13 cellular contexts compared by ENCODE assay signal in the genomic region with DNA sequence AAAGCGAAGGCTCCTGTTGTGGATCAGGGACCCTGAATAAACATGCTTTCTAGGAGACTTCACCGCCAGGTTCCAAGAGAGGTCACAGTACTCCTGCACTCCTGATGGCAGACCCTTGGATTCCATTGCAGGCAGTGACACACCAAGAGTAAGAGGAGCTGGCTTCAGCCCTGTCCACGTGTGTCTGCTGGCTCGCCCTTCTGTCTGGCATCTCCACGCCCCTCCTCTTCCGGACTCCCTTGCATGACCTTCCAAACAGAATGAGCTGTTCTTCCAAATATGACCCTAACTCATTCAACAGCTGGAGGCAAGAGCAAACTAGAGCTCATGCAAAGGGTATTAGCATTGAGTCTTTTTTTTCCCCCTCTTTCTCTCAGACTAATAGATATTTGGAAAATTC.
A peak's percentile ranks its signal among the peaks of the same experiment; 100 is the strongest.
DNase-seq lines count a peak whose midpoint lies in the region; ATAC-seq, FAIRE-seq and TF ChIP-seq lines count a peak whose summit lies in the region.
"Had no signal": no experiment of that assay in that cellular context is flagged by ENCODE, and none has a peak within 500 bp of the region (broad histone marks: within the 10 kb centered on the region; RNA-seq: fewer than 3 reads in every experiment).

No MANE protein-coding gene starts in this region.

- H4K20me1 ChIP-seq in GM12878 (ENCODE audit: control insufficient read depth, insufficient read depth) = no peaks in the 10 kb centered on the region

- in situ Hi-C loops in GM12878 (cut with MboI) = loop anchor here (25.0 kb wide), 1 partner anchor 92 kb away; no protein-coding TSS in a partner anchor

- H3K4me3 Mint-ChIP-seq in activated naive CD4-positive, alpha-beta T cell treated with anti-CD3 and anti-CD28 coated beads, Interleukin-2, amount 50 U/mL, for 24 hours = peak overlapping the region; percentile 51
- H3K4me3 Mint-ChIP-seq in activated naive CD4-positive, alpha-beta T cell treated with anti-CD3 and anti-CD28 coated beads, Interleukin-2, amount 10 ng/mL, durations not matched to agents 7 days and 5 days = no peak overlapping the region

- H3K4me1 ChIP-seq in GM12878 (ENCODE audit: control insufficient read depth, insufficient read depth, low read length) = peaks cover 50% of the 10 kb centered on the region
- peaks cover 0 to 8% of the 10 kb centered on the region in 2 donors for H3K4me1 ChIP-seq in thoracic aorta (ENCODE audit: control insufficient read depth in 1 of 2, low read depth in 2 of 2)

- FAIRE-seq in GM12878 (lab: Jason Lieb, UNC) = no peak
- FAIRE-seq: frontal cortex, small intestine had no signal

- ATAC-seq in GM12878 (peak; percentile 28), thoracic aorta (ENCODE audit: insufficient number of reproducible peaks, low FRiP score, low read depth) (peak; percentile 37), HG02763 (IDR thresholded peaks at IDR 0.05; ENCODE audit: unreplicated experiment) (no peak), HG03045 (IDR thresholded peaks at IDR 0.05; ENCODE audit: unreplicated experiment) (no peak)
- ATAC-seq: HCT116 had no signal

- POLR2A ChIA-PET in GM12878 (lab: Charles Lee) = interaction anchor here (0.6 to 2.5 kb wide), 23 partner anchors 9 to 346 kb away, joined by 3 to 32 read pairs (median 5); a partner anchor contains a TSS

- peak overlapping the region; percentile 70 for H3K9ac ChIP-seq in GM12878 (ENCODE audit: control insufficient read depth, insufficient read depth, low read length)

- 0 out of 2 replicates have a peak, but pooled peaks have one; percentile 28 for TF ChIP-seq POLR2A in GM12878 (IDR thresholded peaks at IDR 0.05; ENCODE audit: low read depth, low read length)

- RAD21 ChIA-PET in GM12878 (lab: Charles Lee; ENCODE audit: unreplicated experiment) = interaction anchor here (0.6 to 2.5 kb wide), 39 partner anchors 9 to 658 kb away, joined by 3 to 97 read pairs (median 6); a partner anchor contains a TSS

- no peak for TF ChIP-seq RAD21 in GM12878 (IDR thresholded peaks at IDR 0.05; ENCODE audit: insufficient read depth, low read depth, low read length)

- DNase-seq in activated naive CD4-positive, alpha-beta T cell treated with anti-CD3 and anti-CD28 coated beads, Interleukin-2, amount 10 ng/mL, durations not matched to agents 7 days and 5 days = no peak
- DNase-seq in GM12878 (ENCODE audit: low read depth, low spot score) (no peak), kidney tubule cell (ENCODE audit: low spot score) (peak; percentile 34), thoracic aorta (ENCODE audit: low spot score) (no peak), kidney glomerular epithelial cell (lab: John Stamatoyannopoulos, UW) (no peak)
- DNase-seq: central memory CD4-positive, alpha-beta T cell; MV-4-11; small intestine had no signal

- intact Hi-C loops in GM12878 (cut with micrococcal nuclease; ENCODE audit: unreplicated experiment) = loop anchor here (1.0 to 10.0 kb wide), 6 partner anchors 16 to 435 kb away; no protein-coding TSS in a partner anchor

- no peaks in the 10 kb centered on the region for H3K27me3 Mint-ChIP-seq in activated naive CD4-positive, alpha-beta T cell treated with anti-CD3 and anti-CD28 coated beads, Interleukin-2, amount 50 U/mL, for 24 hours
- H3K27me3 Mint-ChIP-seq in activated naive CD4-positive, alpha-beta T cell treated with anti-CD3 and anti-CD28 coated beads, Interleukin-2, amount 10 ng/mL, durations not matched to agents 7 days and 5 days = no peaks in the 10 kb centered on the region

- TF ChIP-seq EP300 in GM12878 (IDR thresholded peaks at IDR 0.05; ENCODE audit: borderline replicate concordance in 1 of 2, control insufficient read depth in 1 of 2, low read depth in 2 of 2, low read length in 2 of 2) = no peak

- no peaks in the 10 kb centered on the region for H3K9me3 ChIP-seq in GM12878 (replicated peaks; ENCODE audit: control insufficient read depth, insufficient read depth, low read length)
- no peaks in the 10 kb centered on the region for H3K9me3 ChIP-seq in thoracic aorta

- H3K4me1 Mint-ChIP-seq in activated naive CD4-positive, alpha-beta T cell treated with anti-CD3 and anti-CD28 coated beads, Interleukin-2, amount 50 U/mL, for 24 hours = peaks cover 75% of the 10 kb centered on the region
- H3K4me1 Mint-ChIP-seq in activated naive CD4-positive, alpha-beta T cell treated with anti-CD3 and anti-CD28 coated beads, Interleukin-2, amount 10 ng/mL, durations not matched to agents 7 days and 5 days = peaks cover 6% of the 10 kb centered on the region

- no peaks in the 10 kb centered on the region for H3K27me3 ChIP-seq in GM12878 (replicated peaks in 1 of 2; ENCODE audit: control insufficient read depth in 2 of 2, insufficient read depth in 2 of 2, low read length in 1 of 2)
- H3K27me3 ChIP-seq in thoracic aorta (replicated peaks; ENCODE audit: insufficient read depth) = no peaks in the 10 kb centered on the region

- peaks cover 72% of the 10 kb centered on the region for H3K79me2 ChIP-seq in GM12878 (ENCODE audit: control insufficient read depth, insufficient read depth, low read length)

- H3K36me3 ChIP-seq in GM12878 (ENCODE audit: control insufficient read depth in 2 of 2, insufficient read depth in 2 of 2, low read length in 1 of 2) = no peaks in the 10 kb centered on the region
- H3K36me3 ChIP-seq in thoracic aorta = no peaks in the 10 kb centered on the region

- H3K36me3 Mint-ChIP-seq in activated naive CD4-positive, alpha-beta T cell treated with anti-CD3 and anti-CD28 coated beads, Interleukin-2, amount 50 U/mL, for 24 hours = peaks cover 4% of the 10 kb centered on the region
- H3K36me3 Mint-ChIP-seq in activated naive CD4-positive, alpha-beta T cell treated with anti-CD3 and anti-CD28 coated beads, Interleukin-2, amount 10 ng/mL, durations not matched to agents 7 days and 5 days = peaks cover 3% of the 10 kb centered on the region

- H3K27ac Mint-ChIP-seq in activated naive CD4-positive, alpha-beta T cell treated with anti-CD3 and anti-CD28 coated beads, Interleukin-2, amount 50 U/mL, for 24 hours = peak overlapping the region; percentile 98
- H3K27ac Mint-ChIP-seq in activated naive CD4-positive, alpha-beta T cell treated with anti-CD3 and anti-CD28 coated beads, Interleukin-2, amount 10 ng/mL, durations not matched to agents 7 days and 5 days = no peak overlapping the region

- SMC1A ChIA-PET in GM12878 (lab: Charles Lee; ENCODE audit: uncharacterized antibody, unreplicated experiment) = interaction anchor here (0.8 to 2.5 kb wide), 43 partner anchors 7 to 439 kb away, joined by 3 to 64 read pairs (median 5); a partner anchor contains a TSS

- peak overlapping the region; percentile 99 for H3K27ac ChIP-seq in GM12878 (ENCODE audit: control insufficient read depth, insufficient read depth)
- H3K27ac ChIP-seq in thoracic aorta = no peak overlapping the region

- H3K4me3 ChIP-seq in GM12878 (no peak overlapping the region), thoracic aorta (no peak overlapping the region)

- no TSS peak for BruUV-seq in GM12878 (replicated peaks; lab: Mats Ljungman, UMichigan)

- 25% methylated on average over 6 of the region's 6 CpGs for WGBS in GM12878 (ENCODE audit: insufficient coverage, insufficient replicate concordance, low lambda C conversion rate, missing lambda C conversion rate)

- H3K4me2 ChIP-seq in GM12878 (ENCODE audit: control insufficient read depth, insufficient read depth) = peak overlapping the region; percentile 98

- TF ChIP-seq CTCF in GM12878 (IDR thresholded peaks at IDR 0.05 in 2 of 3, conservative IDR thresholded peaks at IDR 0.05 in 1 of 3; ENCODE audit: control insufficient read depth in 2 of 3, extremely low read depth in 1 of 3, insufficient read depth in 1 of 3, low read depth in 3 of 3, low read length in 3 of 3) = no peak
- no peak for TF ChIP-seq CTCF in thoracic aorta (IDR thresholded peaks at IDR 0.05)

- H3K9me3 Mint-ChIP-seq in activated naive CD4-positive, alpha-beta T cell treated with anti-CD3 and anti-CD28 coated beads, Interleukin-2, amount 50 U/mL, for 24 hours = peaks cover 5% of the 10 kb centered on the region
- no peaks in the 10 kb centered on the region for H3K9me3 Mint-ChIP-seq in activated naive CD4-positive, alpha-beta T cell treated with anti-CD3 and anti-CD28 coated beads, Interleukin-2, amount 10 ng/mL, durations not matched to agents 7 days and 5 days

- no peak overlapping the region for H2AFZ ChIP-seq in GM12878 (ENCODE audit: control insufficient read depth, low read depth, low read length)

- CTCF ChIA-PET in activated naive CD4-positive, alpha-beta T cell treated with anti-CD3 and anti-CD28 coated beads, Interleukin-2, amount 10 ng/mL, durations not matched to agents 7 days and 5 days (lab: Charles Lee) = no interaction called here
- CTCF ChIA-PET in GM12878 (lab: Yijun Ruan, JAX) = interaction anchor here (0.7 to 2.5 kb wide), 14 partner anchors 8 to 406 kb away, joined by 3 to 18 read pairs (median 6); no protein-coding TSS in a partner anchor

TF ChIP-seq in GM12878, 131 proteins besides CTCF, POLR2A, EP300 and RAD21 (continues in another document):
- TF ChIP-seq CEBPB (IDR thresholded peaks at IDR 0.05; ENCODE audit: borderline replicate concordance in 1 of 2, low read depth in 2 of 2, low read length in 2 of 2) (no peak), POLR2AphosphoS5 (IDR thresholded peaks at IDR 0.05; ENCODE audit: low read length) (peak; percentile 47; the same call in 1 of the 2 replicates), TAF1 (IDR thresholded peaks at IDR 0.05; ENCODE audit: borderline replicate concordance, low read depth, low read length) (0 out of 2 replicates have a peak, but pooled peaks have one; percentile 8), YY1 (IDR thresholded peaks at IDR 0.05; ENCODE audit: low read depth, low read length) (0 out of 2 replicates have a peak, but pooled peaks have one; percentile 12), MXI1 (IDR thresholded peaks at IDR 0.05; ENCODE audit: low read depth, low read length) (0 out of 2 replicates have a peak, but pooled peaks have one; percentile 68), ESRRA (IDR thresholded peaks at IDR 0.05; ENCODE audit: low read length) (no peak), MEF2B (IDR thresholded peaks at IDR 0.05; ENCODE audit: partially characterized antibody, poor library complexity, severe bottlenecking) (no peak)

Comparison
In these comparisons a context has a peak if more than half of its experiments do, and no peak if none do; other contexts are left out.
1. ATAC-seq: peak in GM12878 (single experiment) and thoracic aorta (single experiment); none in HG02763 (single experiment) and HG03045 (single experiment).